ENCODE assay signal across 6 cellular contexts in the genomic region with DNA sequence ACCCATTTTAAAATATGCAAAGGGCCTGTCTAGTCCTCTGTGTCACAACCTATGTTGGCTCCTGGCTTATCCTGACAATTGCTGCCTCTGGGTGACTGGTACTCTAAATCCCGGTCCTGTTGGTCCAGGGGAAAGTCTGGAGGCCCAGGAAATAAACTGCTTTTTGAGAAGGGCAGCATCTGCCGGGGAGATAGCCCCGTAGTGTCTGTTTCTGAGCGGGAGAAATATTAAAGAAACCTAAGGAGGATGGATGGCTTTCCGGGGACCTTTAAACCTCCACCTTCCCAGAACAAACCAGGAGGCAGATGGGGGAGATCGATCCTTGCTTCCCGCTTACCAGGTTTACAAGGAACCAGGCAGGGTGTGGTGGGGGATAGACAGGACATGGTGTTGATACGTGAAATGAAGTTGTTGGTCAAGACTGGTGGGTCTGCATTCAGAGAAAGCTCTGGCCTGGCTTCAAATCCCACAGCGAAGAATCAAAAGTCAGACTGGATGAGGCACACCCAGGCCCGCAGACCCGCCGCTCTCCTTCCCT. TPM values are rescaled to one million over a fixed set of nuclear protein-coding genes. Genes with fewer than 3 reads are reported as not detected.
DNase-seq lines count a peak whose midpoint lies in the region; ATAC-seq lines count a peak whose summit lies in the region.

No MANE protein-coding gene starts in this region.

- peak overlapping the region; percentile 86 for H3K4me2 ChIP-seq in trophoblast cell (ENCODE audit: low read length)

- peaks cover 9 to 15% (median 12%) of the 10 kb centered on the region in 3 donors for H3K4me1 Mint-ChIP-seq in IgD-negative memory B cell

- H3K4me3 ChIP-seq in ectodermal cell (ENCODE audit: insufficient read depth, low read depth, low read length): peak overlapping the region; percentile 48
- H3K4me3 ChIP-seq in trophoblast cell (ENCODE audit: low read depth, low read length): peak overlapping the region; percentile 72

- H4K12ac ChIP-seq in trophoblast cell (ENCODE audit: low read depth, low read length): peak overlapping the region; percentile 74

- peak overlapping the region in 1 of 3 donors; percentile 84 for H3K27ac Mint-ChIP-seq in IgD-negative memory B cell

- no peak for ATAC-seq in GM21717 (IDR thresholded peaks at IDR 0.05; ENCODE audit: unreplicated experiment)
- ATAC-seq in HG03520 (IDR thresholded peaks at IDR 0.05; ENCODE audit: unreplicated experiment): no peak

- peak overlapping the region; percentile 97 for H2AK5ac ChIP-seq in trophoblast cell (ENCODE audit: low read length)

- H3K27me3 ChIP-seq in ectodermal cell (ENCODE audit: control insufficient read depth, insufficient read depth, low read length, poor library complexity, severe bottlenecking): peaks cover 91% of the 10 kb centered on the region
- no peaks in the 10 kb centered on the region for H3K27me3 ChIP-seq in trophoblast cell (ENCODE audit: insufficient read depth, low read length)

- peaks cover 28% of the 10 kb centered on the region for H3K79me2 ChIP-seq in trophoblast cell (ENCODE audit: control insufficient read depth, insufficient read depth, low read length, poor library complexity)

- H3K36me3 Mint-ChIP-seq in IgD-negative memory B cell: no peaks in the 10 kb centered on the region

- no peak overlapping the region for H3K23ac ChIP-seq in trophoblast cell (ENCODE audit: low read length)

- peak overlapping the region; percentile 75 for H3K9ac ChIP-seq in trophoblast cell (ENCODE audit: low read length)

- peak overlapping the region; percentile 95 for H3K4ac ChIP-seq in trophoblast cell (ENCODE audit: low read depth, low read length)

- peaks cover under 1% of the 10 kb centered on the region for H3K4me1 ChIP-seq in ectodermal cell (ENCODE audit: control insufficient read depth, insufficient read depth, low read length)
- peaks cover 3 to 18% of the 10 kb centered on the region in 2 experiments for H3K4me1 ChIP-seq in trophoblast cell (ENCODE audit: control insufficient read depth in 1 of 2, insufficient read depth in 2 of 2, low read length in 2 of 2)

- H3K27ac ChIP-seq in ectodermal cell (ENCODE audit: insufficient read depth, low read depth, low read length, poor library complexity, severe bottlenecking): no peak overlapping the region
- H3K27ac ChIP-seq in trophoblast cell (ENCODE audit: low read depth, low read length): peak overlapping the region; percentile 94

- peak overlapping the region; percentile 80 for H4K91ac ChIP-seq in trophoblast cell (ENCODE audit: low read depth, low read length)

- H2AFZ ChIP-seq in trophoblast cell (ENCODE audit: insufficient read depth, low read length, poor library complexity): peak overlapping the region; percentile 66

- peak overlapping the region; percentile 99 for H2BK5ac ChIP-seq in trophoblast cell (ENCODE audit: low read depth, low read length, poor library complexity)

- peaks cover 45% of the 10 kb centered on the region for H3K79me1 ChIP-seq in trophoblast cell (ENCODE audit: low read length)

- peak overlapping the region; percentile 99 for H3K18ac ChIP-seq in trophoblast cell (ENCODE audit: low read length)

- H3K36me3 ChIP-seq in ectodermal cell (ENCODE audit: control insufficient read depth, insufficient read depth, low read length) (no peaks in the 10 kb centered on the region), trophoblast cell (ENCODE audit: control insufficient read depth in 1 of 2, insufficient read depth in 2 of 2, low read length in 2 of 2) (peaks cover 2 to 10% of the 10 kb centered on the region in 2 experiments)

- 72 to 76% methylated on average over 12 of the region's 12 CpGs for WGBS in ectodermal cell, 2 experiments
- no CpG with 5 or more reads among the region's 12 CpGs for WGBS in trophoblast cell (ENCODE audit: extremely low coverage, insufficient coverage, insufficient read length)

- DNase-seq in trophoblast cell (no peak), NCI-H2081 treated with DMSO at 0.1 percent for 48 hours (lab: John Stamatoyannopoulos, UW) (no peak)

- peak overlapping the region; percentile 88 for H2BK12ac ChIP-seq in trophoblast cell (ENCODE audit: low read length)

- H2BK120ac ChIP-seq in trophoblast cell (ENCODE audit: insufficient read depth, low read length, poor library complexity): peak overlapping the region; percentile 96

- H3K14ac ChIP-seq in trophoblast cell (ENCODE audit: low read length): peak overlapping the region; percentile 98

- peak overlapping the region; percentile 70 to 91 (median 82) for H3K4me3 Mint-ChIP-seq in IgD-negative memory B cell

- H4K8ac ChIP-seq in trophoblast cell (ENCODE audit: low read depth, low read length): peak overlapping the region; percentile 82

- H3K9me3 ChIP-seq in ectodermal cell (ENCODE audit: control insufficient read depth, low read length): no peaks in the 10 kb centered on the region
- H3K9me3 ChIP-seq in trophoblast cell (ENCODE audit: insufficient read depth, low read depth, low read length): no peaks in the 10 kb centered on the region

- H3K27me3 Mint-ChIP-seq in IgD-negative memory B cell: peaks cover 53% of the 10 kb centered on the region

- no peaks in the 10 kb centered on the region for H3K9me3 Mint-ChIP-seq in IgD-negative memory B cell

RNA-seq across cellular contexts. Expression of a gene that starts 3.8 kb away (rescaled TPM):
- 0.94 TPM for polyA plus RNA-seq in IgD-negative memory B cell
- polyA plus RNA-seq in ectodermal cell (2013, experiment 1 of 4): 14.8 TPM
- 8.5 TPM for polyA plus RNA-seq in ectodermal cell (2013, experiment 2 of 4)
- 31.7 TPM for polyA plus RNA-seq in ectodermal cell (2013, experiment 3 of 4)
- polyA plus RNA-seq in ectodermal cell (2013, experiment 4 of 4): 32.8 TPM
- 30.4 and 31.0 TPM in 2 replicates for polyA plus RNA-seq in trophoblast cell (2013)

RNA-seq across cellular contexts. Expression of a gene that starts 10.3 kb away (rescaled TPM):
- polyA plus RNA-seq in IgD-negative memory B cell: not detected
- polyA plus RNA-seq in ectodermal cell (2013, experiment 1 of 4): 8.4 TPM
- 6.0 TPM for polyA plus RNA-seq in ectodermal cell (2013, experiment 2 of 4)
- polyA plus RNA-seq in ectodermal cell (2013, experiment 3 of 4): 19.2 TPM
- polyA plus RNA-seq in ectodermal cell (2013, experiment 4 of 4): 20.3 TPM
- 0.04 and 0.06 TPM in 2 replicates for polyA plus RNA-seq in trophoblast cell (2013)

RNA-seq across cellular contexts. Expression of a gene that starts 37.0 kb away (rescaled TPM):
- 0.14 TPM for polyA plus RNA-seq in IgD-negative memory B cell
- 0.50 TPM for polyA plus RNA-seq in ectodermal cell (2013, experiment 1 of 4)
- 0.39 TPM for polyA plus RNA-seq in ectodermal cell (2013, experiment 2 of 4)
- 1.8 TPM for polyA plus RNA-seq in ectodermal cell (2013, experiment 3 of 4)
- 0.89 TPM for polyA plus RNA-seq in ectodermal cell (2013, experiment 4 of 4)
- 5.5 and 6.2 TPM in 2 replicates for polyA plus RNA-seq in trophoblast cell (2013)

RNA-seq across cellular contexts. Expression of a gene that starts 48.9 kb away (rescaled TPM):
- polyA plus RNA-seq in IgD-negative memory B cell: 0.34 TPM
- 2.6 TPM for polyA plus RNA-seq in ectodermal cell (2013, experiment 1 of 4)
- 1.8 TPM for polyA plus RNA-seq in ectodermal cell (2013, experiment 2 of 4)
- polyA plus RNA-seq in ectodermal cell (2013, experiment 3 of 4): 8.2 TPM
- polyA plus RNA-seq in ectodermal cell (2013, experiment 4 of 4): 4.9 TPM
- polyA plus RNA-seq in trophoblast cell (2013): 8.1 and 10.4 TPM in 2 replicates

RNA-seq across cellular contexts. Expression of a gene that starts 52.5 kb away (rescaled TPM):
- not detected for polyA plus RNA-seq in IgD-negative memory B cell
- 0.44 TPM for polyA plus RNA-seq in ectodermal cell (2013, experiment 1 of 4)
- 0.09 TPM for polyA plus RNA-seq in ectodermal cell (2013, experiment 2 of 4)
- polyA plus RNA-seq in ectodermal cell (2013, experiment 3 of 4): 0.48 TPM
- 0.45 TPM for polyA plus RNA-seq in ectodermal cell (2013, experiment 4 of 4)
- 3.2 and 3.5 TPM in 2 replicates for polyA plus RNA-seq in trophoblast cell (2013)
